ENCODE assay signal across 1 cellular context in the genomic region with DNA sequence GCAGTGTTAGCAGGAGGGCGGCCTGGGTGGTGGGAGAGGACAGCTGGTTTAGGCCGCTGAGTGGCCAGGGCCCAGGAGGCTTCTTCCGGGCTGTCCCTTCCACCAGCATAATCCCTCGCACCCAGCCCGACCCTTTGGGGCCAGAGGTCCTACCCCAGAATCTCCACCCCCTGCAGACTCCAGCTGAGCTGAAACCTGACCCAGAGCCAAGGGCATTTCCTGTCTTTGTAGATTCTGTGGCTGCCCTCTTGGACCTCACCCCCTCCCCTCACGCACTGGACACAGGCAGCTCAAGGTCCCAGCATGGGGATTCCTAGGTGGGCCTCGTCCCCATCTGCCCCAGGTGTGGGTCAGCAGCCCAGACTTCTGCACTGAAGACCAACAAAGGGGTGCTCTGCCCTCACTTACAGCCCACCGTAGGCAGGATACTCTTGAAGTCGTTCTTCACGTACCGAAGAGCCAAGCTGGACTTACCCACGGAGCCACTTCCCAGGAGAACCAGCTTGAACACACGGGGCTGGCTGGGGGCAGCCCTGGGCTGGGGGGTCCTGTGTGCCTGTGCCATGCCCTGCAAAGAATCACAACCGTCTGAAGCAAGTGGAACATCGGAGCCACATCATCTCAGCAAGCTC.
A peak's percentile ranks its signal among the peaks of the same experiment; 100 is the strongest.
TF ChIP-seq lines count a peak whose summit lies in the region.

No MANE protein-coding gene starts in this region.

TF ChIP-seq in HepG2, 621 proteins besides CTCF, POLR2A, EP300 and RAD21 (continued from another document and continues in another):
- TF ChIP-seq ZNF713 (CRISPR knock-in tag; IDR thresholded peaks at IDR 0.05) (0 out of 2 replicates have a peak, but pooled peaks have one; percentile 73), RORA (CRISPR knock-in tag; IDR thresholded peaks at IDR 0.05) (no peak), ZNF841 (CRISPR knock-in tag; IDR thresholded peaks at IDR 0.05; ENCODE audit: borderline replicate concordance) (no peak), ZNF709 (CRISPR knock-in tag; IDR thresholded peaks at IDR 0.05) (peak; percentile 78; the same call in 1 of the 2 replicates), STAG1 (CRISPR knock-in tag; IDR thresholded peaks at IDR 0.05) (peak; percentile 30; the same call in 1 of the 2 replicates), NBN (conservative IDR thresholded peaks at IDR 0.05) (no peak), CENPT (CRISPR knock-in tag; IDR thresholded peaks at IDR 0.05; ENCODE audit: low read depth) (no peak), SMARCE1 (IDR thresholded peaks at IDR 0.05; ENCODE audit: borderline replicate concordance) (no peak), SPEN (CRISPR knock-in tag; IDR thresholded peaks at IDR 0.05; ENCODE audit: low read depth) (peak; percentile 95; the same call in 1 of the 2 replicates), SALL2 (CRISPR knock-in tag; IDR thresholded peaks at IDR 0.05) (peak; percentile 74; the same call in 1 of the 2 replicates), RARA (CRISPR knock-in tag; IDR thresholded peaks at IDR 0.05) (peak; percentile 99), KAT2B (IDR thresholded peaks at IDR 0.05; ENCODE audit: borderline replicate concordance, low read depth, low read length) (no peak), ZNF432 (CRISPR knock-in tag; IDR thresholded peaks at IDR 0.05; ENCODE audit: borderline replicate concordance) (no peak), SRY (CRISPR knock-in tag; IDR thresholded peaks at IDR 0.05) (no peak), ZNF101 (CRISPR knock-in tag; IDR thresholded peaks at IDR 0.05; ENCODE audit: borderline replicate concordance, low read depth) (no peak), ZNF605 (CRISPR knock-in tag; IDR thresholded peaks at IDR 0.05) (peak; percentile 96), PHF8 (CRISPR knock-in tag; IDR thresholded peaks at IDR 0.05) (no peak), PHF20 (CRISPR knock-in tag; IDR thresholded peaks at IDR 0.05) (peak; percentile 72), HNRNPLL (IDR thresholded peaks at IDR 0.05; ENCODE audit: low read depth, low read length, poor library complexity, severe bottlenecking) (no peak), RARG (CRISPR knock-in tag; IDR thresholded peaks at IDR 0.05; ENCODE audit: low read depth) (no peak), SKI (IDR thresholded peaks at IDR 0.05; ENCODE audit: partially characterized antibody) (peak; percentile 89), CC2D1A (CRISPR knock-in tag; IDR thresholded peaks at IDR 0.05) (no peak)
- TF ChIP-seq, protein P1, sequence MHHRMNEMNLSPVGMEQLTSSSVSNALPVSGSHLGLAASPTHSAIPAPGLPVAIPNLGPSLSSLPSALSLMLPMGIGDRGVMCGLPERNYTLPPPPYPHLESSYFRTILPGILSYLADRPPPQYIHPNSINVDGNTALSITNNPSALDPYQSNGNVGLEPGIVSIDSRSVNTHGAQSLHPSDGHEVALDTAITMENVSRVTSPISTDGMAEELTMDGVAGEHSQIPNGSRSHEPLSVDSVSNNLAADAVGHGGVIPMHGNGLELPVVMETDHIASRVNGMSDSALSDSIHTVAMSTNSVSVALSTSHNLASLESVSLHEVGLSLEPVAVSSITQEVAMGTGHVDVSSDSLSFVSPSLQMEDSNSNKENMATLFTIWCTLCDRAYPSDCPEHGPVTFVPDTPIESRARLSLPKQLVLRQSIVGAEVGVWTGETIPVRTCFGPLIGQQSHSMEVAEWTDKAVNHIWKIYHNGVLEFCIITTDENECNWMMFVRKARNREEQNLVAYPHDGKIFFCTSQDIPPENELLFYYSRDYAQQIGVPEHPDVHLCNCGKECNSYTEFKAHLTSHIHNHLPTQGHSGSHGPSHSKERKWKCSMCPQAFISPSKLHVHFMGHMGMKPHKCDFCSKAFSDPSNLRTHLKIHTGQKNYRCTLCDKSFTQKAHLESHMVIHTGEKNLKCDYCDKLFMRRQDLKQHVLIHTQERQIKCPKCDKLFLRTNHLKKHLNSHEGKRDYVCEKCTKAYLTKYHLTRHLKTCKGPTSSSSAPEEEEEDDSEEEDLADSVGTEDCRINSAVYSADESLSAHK (CRISPR knock-in tag; IDR thresholded peaks at IDR 0.05; ENCODE audit: borderline replicate concordance): no peak
- TF ChIP-seq, protein P2, sequence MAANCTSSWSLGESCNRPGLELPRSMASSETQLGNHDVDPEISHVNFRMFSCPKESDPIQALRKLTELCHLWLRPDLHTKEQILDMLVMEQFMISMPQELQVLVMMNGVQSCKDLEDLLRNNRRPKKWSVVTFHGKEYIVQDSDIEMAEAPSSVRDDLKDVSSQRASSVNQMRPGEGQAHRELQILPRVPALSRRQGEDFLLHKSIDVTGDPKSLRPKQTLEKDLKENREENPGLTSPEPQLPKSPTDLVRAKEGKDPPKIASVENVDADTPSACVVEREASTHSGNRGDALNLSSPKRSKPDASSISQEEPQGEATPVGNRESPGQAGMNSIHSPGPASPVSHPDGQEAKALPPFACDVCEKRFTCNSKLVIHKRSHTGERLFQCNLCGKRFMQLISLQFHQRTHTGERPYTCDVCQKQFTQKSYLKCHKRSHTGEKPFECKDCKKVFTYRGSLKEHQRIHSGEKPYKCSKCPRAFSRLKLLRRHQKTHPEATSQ (CRISPR knock-in tag; IDR thresholded peaks at IDR 0.05; ENCODE audit: borderline replicate concordance): no peak
- TF ChIP-seq, protein P3, sequence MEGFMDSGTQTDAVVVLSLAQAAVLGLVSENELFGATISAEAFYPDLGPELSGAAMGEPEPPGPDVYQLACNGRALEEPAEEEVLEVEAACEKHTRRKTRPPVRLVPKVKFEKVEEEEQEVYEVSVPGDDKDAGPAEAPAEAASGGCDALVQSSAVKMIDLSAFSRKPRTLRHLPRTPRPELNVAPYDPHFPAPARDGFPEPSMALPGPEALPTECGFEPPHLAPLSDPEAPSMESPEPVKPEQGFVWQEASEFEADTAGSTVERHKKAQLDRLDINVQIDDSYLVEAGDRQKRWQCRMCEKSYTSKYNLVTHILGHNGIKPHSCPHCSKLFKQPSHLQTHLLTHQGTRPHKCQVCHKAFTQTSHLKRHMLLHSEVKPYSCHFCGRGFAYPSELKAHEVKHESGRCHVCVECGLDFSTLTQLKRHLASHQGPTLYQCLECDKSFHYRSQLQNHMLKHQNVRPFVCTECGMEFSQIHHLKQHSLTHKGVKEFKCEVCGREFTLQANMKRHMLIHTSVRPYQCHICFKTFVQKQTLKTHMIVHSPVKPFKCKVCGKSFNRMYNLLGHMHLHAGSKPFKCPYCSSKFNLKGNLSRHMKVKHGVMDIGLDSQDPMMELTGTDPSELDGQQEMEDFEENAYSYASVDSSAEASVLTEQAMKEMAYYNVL (CRISPR knock-in tag; IDR thresholded peaks at IDR 0.05; ENCODE audit: borderline replicate concordance): peak; percentile 91
- TF ChIP-seq, protein P4, sequence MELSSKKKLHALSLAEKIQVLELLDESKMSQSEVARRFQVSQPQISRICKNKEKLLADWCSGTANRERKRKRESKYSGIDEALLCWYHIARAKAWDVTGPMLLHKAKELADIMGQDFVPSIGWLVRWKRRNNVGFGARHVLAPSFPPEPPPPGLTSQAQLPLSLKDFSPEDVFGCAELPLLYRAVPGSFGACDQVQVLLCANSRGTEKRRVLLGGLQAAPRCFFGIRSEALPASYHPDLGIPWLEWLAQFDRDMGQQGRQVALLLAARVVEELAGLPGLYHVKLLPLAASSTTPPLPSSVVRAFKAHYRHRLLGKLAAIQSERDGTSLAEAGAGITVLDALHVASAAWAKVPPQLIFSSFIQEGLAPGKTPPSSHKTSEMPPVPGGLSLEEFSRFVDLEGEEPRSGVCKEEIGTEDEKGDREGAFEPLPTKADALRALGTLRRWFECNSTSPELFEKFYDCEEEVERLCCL (CRISPR knock-in tag; IDR thresholded peaks at IDR 0.05; ENCODE audit: borderline replicate concordance): no peak
- TF ChIP-seq, protein P5, sequence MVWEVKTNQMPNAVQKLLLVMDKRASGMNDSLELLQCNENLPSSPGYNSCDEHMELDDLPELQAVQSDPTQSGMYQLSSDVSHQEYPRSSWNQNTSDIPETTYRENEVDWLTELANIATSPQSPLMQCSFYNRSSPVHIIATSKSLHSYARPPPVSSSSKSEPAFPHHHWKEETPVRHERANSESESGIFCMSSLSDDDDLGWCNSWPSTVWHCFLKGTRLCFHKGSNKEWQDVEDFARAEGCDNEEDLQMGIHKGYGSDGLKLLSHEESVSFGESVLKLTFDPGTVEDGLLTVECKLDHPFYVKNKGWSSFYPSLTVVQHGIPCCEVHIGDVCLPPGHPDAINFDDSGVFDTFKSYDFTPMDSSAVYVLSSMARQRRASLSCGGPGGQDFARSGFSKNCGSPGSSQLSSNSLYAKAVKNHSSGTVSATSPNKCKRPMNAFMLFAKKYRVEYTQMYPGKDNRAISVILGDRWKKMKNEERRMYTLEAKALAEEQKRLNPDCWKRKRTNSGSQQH (CRISPR knock-in tag; IDR thresholded peaks at IDR 0.05; ENCODE audit: low read depth): peak; percentile 44; the same call in 1 of the 2 replicates
- TF ChIP-seq, protein P6, sequence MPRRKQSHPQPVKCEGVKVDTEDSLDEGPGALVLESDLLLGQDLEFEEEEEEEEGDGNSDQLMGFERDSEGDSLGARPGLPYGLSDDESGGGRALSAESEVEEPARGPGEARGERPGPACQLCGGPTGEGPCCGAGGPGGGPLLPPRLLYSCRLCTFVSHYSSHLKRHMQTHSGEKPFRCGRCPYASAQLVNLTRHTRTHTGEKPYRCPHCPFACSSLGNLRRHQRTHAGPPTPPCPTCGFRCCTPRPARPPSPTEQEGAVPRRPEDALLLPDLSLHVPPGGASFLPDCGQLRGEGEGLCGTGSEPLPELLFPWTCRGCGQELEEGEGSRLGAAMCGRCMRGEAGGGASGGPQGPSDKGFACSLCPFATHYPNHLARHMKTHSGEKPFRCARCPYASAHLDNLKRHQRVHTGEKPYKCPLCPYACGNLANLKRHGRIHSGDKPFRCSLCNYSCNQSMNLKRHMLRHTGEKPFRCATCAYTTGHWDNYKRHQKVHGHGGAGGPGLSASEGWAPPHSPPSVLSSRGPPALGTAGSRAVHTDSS (CRISPR knock-in tag; conservative IDR thresholded peaks at IDR 0.05): peak; percentile 62; the same call in 1 of the 2 replicates
- TF ChIP-seq, protein P7, sequence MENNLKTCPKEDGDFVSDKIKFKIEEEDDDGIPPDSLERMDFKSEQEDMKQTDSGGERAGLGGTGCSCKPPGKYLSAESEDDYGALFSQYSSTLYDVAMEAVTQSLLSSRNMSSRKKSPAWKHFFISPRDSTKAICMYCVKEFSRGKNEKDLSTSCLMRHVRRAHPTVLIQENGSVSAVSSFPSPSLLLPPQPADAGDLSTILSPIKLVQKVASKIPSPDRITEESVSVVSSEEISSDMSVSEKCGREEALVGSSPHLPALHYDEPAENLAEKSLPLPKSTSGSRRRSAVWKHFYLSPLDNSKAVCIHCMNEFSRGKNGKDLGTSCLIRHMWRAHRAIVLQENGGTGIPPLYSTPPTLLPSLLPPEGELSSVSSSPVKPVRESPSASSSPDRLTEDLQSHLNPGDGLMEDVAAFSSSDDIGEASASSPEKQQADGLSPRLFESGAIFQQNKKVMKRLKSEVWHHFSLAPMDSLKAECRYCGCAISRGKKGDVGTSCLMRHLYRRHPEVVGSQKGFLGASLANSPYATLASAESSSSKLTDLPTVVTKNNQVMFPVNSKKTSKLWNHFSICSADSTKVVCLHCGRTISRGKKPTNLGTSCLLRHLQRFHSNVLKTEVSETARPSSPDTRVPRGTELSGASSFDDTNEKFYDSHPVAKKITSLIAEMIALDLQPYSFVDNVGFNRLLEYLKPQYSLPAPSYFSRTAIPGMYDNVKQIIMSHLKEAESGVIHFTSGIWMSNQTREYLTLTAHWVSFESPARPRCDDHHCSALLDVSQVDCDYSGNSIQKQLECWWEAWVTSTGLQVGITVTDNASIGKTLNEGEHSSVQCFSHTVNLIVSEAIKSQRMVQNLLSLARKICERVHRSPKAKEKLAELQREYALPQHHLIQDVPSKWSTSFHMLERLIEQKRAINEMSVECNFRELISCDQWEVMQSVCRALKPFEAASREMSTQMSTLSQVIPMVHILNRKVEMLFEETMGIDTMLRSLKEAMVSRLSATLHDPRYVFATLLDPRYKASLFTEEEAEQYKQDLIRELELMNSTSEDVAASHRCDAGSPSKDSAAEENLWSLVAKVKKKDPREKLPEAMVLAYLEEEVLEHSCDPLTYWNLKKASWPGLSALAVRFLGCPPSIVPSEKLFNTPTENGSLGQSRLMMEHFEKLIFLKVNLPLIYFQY (CRISPR knock-in tag; IDR thresholded peaks at IDR 0.05; ENCODE audit: borderline replicate concordance): peak; percentile 93; the same call in 1 of the 2 replicates
- TF ChIP-seq, protein P8, sequence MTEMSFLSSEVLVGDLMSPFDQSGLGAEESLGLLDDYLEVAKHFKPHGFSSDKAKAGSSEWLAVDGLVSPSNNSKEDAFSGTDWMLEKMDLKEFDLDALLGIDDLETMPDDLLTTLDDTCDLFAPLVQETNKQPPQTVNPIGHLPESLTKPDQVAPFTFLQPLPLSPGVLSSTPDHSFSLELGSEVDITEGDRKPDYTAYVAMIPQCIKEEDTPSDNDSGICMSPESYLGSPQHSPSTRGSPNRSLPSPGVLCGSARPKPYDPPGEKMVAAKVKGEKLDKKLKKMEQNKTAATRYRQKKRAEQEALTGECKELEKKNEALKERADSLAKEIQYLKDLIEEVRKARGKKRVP (CRISPR knock-in tag; IDR thresholded peaks at IDR 0.05): no peak
- TF ChIP-seq, protein P9, sequence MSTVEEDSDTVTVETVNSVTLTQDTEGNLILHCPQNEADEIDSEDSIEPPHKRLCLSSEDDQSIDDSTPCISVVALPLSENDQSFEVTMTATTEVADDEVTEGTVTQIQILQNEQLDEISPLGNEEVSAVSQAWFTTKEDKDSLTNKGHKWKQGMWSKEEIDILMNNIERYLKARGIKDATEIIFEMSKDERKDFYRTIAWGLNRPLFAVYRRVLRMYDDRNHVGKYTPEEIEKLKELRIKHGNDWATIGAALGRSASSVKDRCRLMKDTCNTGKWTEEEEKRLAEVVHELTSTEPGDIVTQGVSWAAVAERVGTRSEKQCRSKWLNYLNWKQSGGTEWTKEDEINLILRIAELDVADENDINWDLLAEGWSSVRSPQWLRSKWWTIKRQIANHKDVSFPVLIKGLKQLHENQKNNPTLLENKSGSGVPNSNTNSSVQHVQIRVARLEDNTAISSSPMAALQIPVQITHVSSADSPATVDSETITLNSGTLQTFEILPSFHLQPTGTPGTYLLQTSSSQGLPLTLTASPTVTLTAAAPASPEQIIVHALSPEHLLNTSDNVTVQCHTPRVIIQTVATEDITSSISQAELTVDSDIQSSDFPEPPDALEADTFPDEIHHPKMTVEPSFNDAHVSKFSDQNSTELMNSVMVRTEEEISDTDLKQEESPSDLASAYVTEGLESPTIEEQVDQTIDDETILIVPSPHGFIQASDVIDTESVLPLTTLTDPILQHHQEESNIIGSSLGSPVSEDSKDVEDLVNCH (CRISPR knock-in tag; IDR thresholded peaks at IDR 0.05): no peak
- TF ChIP-seq, protein P10, sequence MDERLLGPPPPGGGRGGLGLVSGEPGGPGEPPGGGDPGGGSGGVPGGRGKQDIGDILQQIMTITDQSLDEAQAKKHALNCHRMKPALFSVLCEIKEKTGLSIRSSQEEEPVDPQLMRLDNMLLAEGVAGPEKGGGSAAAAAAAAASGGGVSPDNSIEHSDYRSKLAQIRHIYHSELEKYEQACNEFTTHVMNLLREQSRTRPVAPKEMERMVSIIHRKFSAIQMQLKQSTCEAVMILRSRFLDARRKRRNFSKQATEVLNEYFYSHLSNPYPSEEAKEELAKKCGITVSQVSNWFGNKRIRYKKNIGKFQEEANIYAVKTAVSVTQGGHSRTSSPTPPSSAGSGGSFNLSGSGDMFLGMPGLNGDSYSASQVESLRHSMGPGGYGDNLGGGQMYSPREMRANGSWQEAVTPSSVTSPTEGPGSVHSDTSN (CRISPR knock-in tag; IDR thresholded peaks at IDR 0.05): no peak
